Comparison of ENCODE assay signal across 28 cellular contexts in genomic region chr17:57050303-57050702, GRCh38. TPM values are rescaled to one million over a fixed set of nuclear protein-coding genes. Genes with fewer than 3 reads are reported as not detected.
A peak's percentile ranks its signal among the peaks of the same experiment; 100 is the strongest.
DNase-seq lines count a peak whose midpoint lies in the region; ATAC-seq, FAIRE-seq and TF ChIP-seq lines count a peak whose summit lies in the region.
"Had no signal": no experiment of that assay in that cellular context is flagged by ENCODE, and none has a peak within 500 bp of the region (broad histone marks: within the 10 kb centered on the region; RNA-seq: fewer than 3 reads in every experiment).

No MANE protein-coding gene starts in this region.

- H3K27ac ChIP-seq in HepG2 (ENCODE audit: extremely low read length, insufficient read depth, low read length) (no peak overlapping the region), right lobe of liver (no peak overlapping the region), thyroid gland (peak overlapping the region; percentile 8 to 53 (median 46))
- H3K27ac ChIP-seq: body of pancreas, esophagus squamous epithelium, foreskin keratinocyte, tibial nerve had no signal

- H3K27me3 ChIP-seq in HepG2 (ENCODE audit: control insufficient read depth in 1 of 2, insufficient read depth in 2 of 2, low read length in 2 of 2) (peaks cover 4 to 11% of the 10 kb centered on the region in 2 experiments; a peak in 4 of 5 replicates), right lobe of liver (no peaks in the 10 kb centered on the region), thyroid gland (no peaks in the 10 kb centered on the region)
- H3K27me3 ChIP-seq: body of pancreas had no signal

- H3K9me3 ChIP-seq in HepG2 (ENCODE audit: low read length) (no peaks in the 10 kb centered on the region), right lobe of liver (no peaks in the 10 kb centered on the region), thyroid gland (no peaks in the 10 kb centered on the region)
- H3K9me3 ChIP-seq: body of pancreas, esophagus squamous epithelium, mucosa of descending colon, tibial nerve had no signal

- TF ChIP-seq POLR2A in HepG2 (IDR thresholded peaks at IDR 0.05; ENCODE audit: insufficient read depth in 1 of 2, low read depth in 2 of 2, low read length in 2 of 2), result no peak
- no peak for TF ChIP-seq POLR2A in right lobe of liver (IDR thresholded peaks at IDR 0.05)
- no peak for TF ChIP-seq POLR2A in thyroid gland (IDR thresholded peaks at IDR 0.05)
- TF ChIP-seq POLR2A in GM12891 (IDR thresholded peaks at IDR 0.05; ENCODE audit: low read depth, low read length), result no peak

- no peak overlapping the region for H3K4me2 ChIP-seq in HepG2 (ENCODE audit: low read depth, low read length)

- in situ Hi-C loops in HepG2 (cut with HindIII; ENCODE audit: extremely low pct_ligation_motif_present, low pct_unique_long_range_greater_than_20kb), result no loop called here

- no peak for TF ChIP-seq RAD21 in HepG2 (CRISPR knock-in tag; IDR thresholded peaks at IDR 0.05)

- no TSS peak for BruUV-seq in HepG2 (replicated peaks; lab: Mats Ljungman, UMichigan)

- no peak overlapping the region for H3K9ac ChIP-seq in HepG2 (ENCODE audit: insufficient read depth, low read depth, low read length)

- no peak overlapping the region for H2AFZ ChIP-seq in HepG2 (ENCODE audit: low read length)

- no peak for TF ChIP-seq EP300 in HepG2 (IDR thresholded peaks at IDR 0.05; ENCODE audit: low read depth in 2 of 2, low read length in 2 of 2)
- no peak for TF ChIP-seq EP300 in HepG2 (CRISPR knock-in tag; IDR thresholded peaks at IDR 0.05; ENCODE audit: borderline replicate concordance)

- H3K4me1 ChIP-seq in HepG2 (ENCODE audit: insufficient read depth, low read length), result peaks cover 8% of the 10 kb centered on the region
- peaks cover 0 to 11% (median 4%) of the 10 kb centered on the region in 4 donors for H3K4me1 ChIP-seq in right lobe of liver
- peaks cover 6 to 25% of the 10 kb centered on the region in 2 donors for H3K4me1 ChIP-seq in thyroid gland

- no peak for TF ChIP-seq CTCF in HepG2 (CRISPR knock-in tag; IDR thresholded peaks at IDR 0.05)
- TF ChIP-seq CTCF in right lobe of liver (IDR thresholded peaks at IDR 0.05), result no peak
- TF ChIP-seq CTCF in thyroid gland (IDR thresholded peaks at IDR 0.05), result no peak

- H4K20me1 ChIP-seq in HepG2 (ENCODE audit: insufficient read depth, low read length), result no peaks in the 10 kb centered on the region

- FAIRE-seq in HepG2 (lab: Jason Lieb, UNC) (no peak), GM12891 (lab: Jason Lieb, UNC) (no peak)

- POLR2A ChIA-PET in HepG2 (lab: Yijun Ruan, JAX), result no interaction called here

- intact Hi-C loops in HepG2 (cut with micrococcal nuclease; ENCODE audit: unreplicated experiment) (no loop called here), right lobe of liver (cut with DNase I) (no loop called here), thyroid gland (cut with DNase I) (loop anchor here (10.0 kb wide), 1 partner anchor 64 kb away; no protein-coding TSS in a partner anchor), posterior vena cava (cut with DNase I) (no loop called here)

- H3K4me3 ChIP-seq in HepG2 (replicated peaks in 1 of 3; ENCODE audit: insufficient read depth in 1 of 3, low read depth in 2 of 3, low read length in 3 of 3) (no peak overlapping the region), right lobe of liver (no peak overlapping the region), thyroid gland (replicated peaks in 1 of 3) (no peak overlapping the region)
- H3K4me3 ChIP-seq: body of pancreas, esophagus squamous epithelium, mucosa of descending colon, tibial nerve had no signal

- H3K36me3 ChIP-seq in HepG2 (replicated peaks in 1 of 2; ENCODE audit: control insufficient read depth in 1 of 2, insufficient read depth in 2 of 2, low read length in 2 of 2), result no peaks in the 10 kb centered on the region
- H3K36me3 ChIP-seq in right lobe of liver, result no peaks in the 10 kb centered on the region
- H3K36me3 ChIP-seq in thyroid gland, result no peaks in the 10 kb centered on the region
- H3K36me3 ChIP-seq: esophagus squamous epithelium, tibial nerve had no signal

- no peaks in the 10 kb centered on the region for H3K79me2 ChIP-seq in HepG2 (ENCODE audit: insufficient read depth, low read length)

- CTCF ChIA-PET in HepG2 (lab: Yijun Ruan, JAX; ENCODE audit: low intra/inter-chr PET ratio, low total read pairs), result no interaction called here

- DNase-seq in HepG2 (ENCODE audit: low spot score) (no peak), right lobe of liver (no peak), OCI-M1 (lab: John Stamatoyannopoulos, UW) (peak; percentile 20), myocyte (ENCODE audit: low read depth) (peak; percentile 97), thyroid gland (no peak), posterior vena cava (ENCODE audit: low spot score) (no peak), GM12891 (ENCODE audit: insufficient read length, low spot score) (no peak), SIG-M5 (lab: John Stamatoyannopoulos, UW) (no peak)
- DNase-seq: activated CD4-positive, alpha-beta T cell treated with anti-CD3 and anti-CD28 coated beads for 36 hours; activated CD8-positive, alpha-beta T cell treated with anti-CD3 and anti-CD28 coated beads for 36 hours; activated naive CD4-positive, alpha-beta T cell treated with anti-CD3 and anti-CD28 coated beads, Interleukin-2, amount 50 U/mL, for 16 hours; body of pancreas; CD4-positive, alpha-beta T cell; cerebellar nuclear complex; dermis blood vessel endothelial cell; esophagus squamous epithelium; foreskin keratinocyte; KBM-7; kidney glomerular epithelial cell; mucosa of descending colon; NCI-H1092 treated with DMSO at 0.1 percent for 48 hours; NCI-H187; NCI-H2171; NCI-H510A; stimulated activated CD4-positive, alpha-beta T cell treated with anti-CD3 and anti-CD28 coated beads, Interleukin-4, amount 100 ng/mL, for 4 hours; SW 1271 had no signal

- 9% methylated on average over 5 of the region's 5 CpGs for WGBS in HepG2 (ENCODE audit: low lambda C conversion rate)
- 63% methylated on average over 2 of the region's 5 CpGs for WGBS in right lobe of liver (ENCODE audit: insufficient coverage, low coverage, low lambda C conversion rate, missing lambda C conversion rate)
- 76 to 83% methylated on average over 5 of the region's 5 CpGs for WGBS in thyroid gland, 2 donors

- ATAC-seq in HepG2 (peak; percentile 76), right lobe of liver (no peak)
- ATAC-seq: activated CD4-positive, alpha-beta T cell treated with anti-CD3 and anti-CD28 coated beads for 36 hours; activated CD8-positive, alpha-beta T cell treated with anti-CD3 and anti-CD28 coated beads for 36 hours; activated T-helper 17 cell treated with anti-CD3 and anti-CD28 coated beads, Interleukin-2, amount 50 U/mL, for 72 hours; body of pancreas; foreskin keratinocyte; mucosa of descending colon had no signal

TF ChIP-seq in HepG2, 621 proteins besides CTCF, POLR2A, EP300 and RAD21 (continues in another document):
- TF ChIP-seq ZSCAN12 (CRISPR knock-in tag; IDR thresholded peaks at IDR 0.05), result no peak

TF ChIP-seq in GM12891, 5 proteins besides CTCF, POLR2A, EP300 and RAD21:
- TF ChIP-seq POU2F2 (IDR thresholded peaks at IDR 0.05; ENCODE audit: low read depth, low read length) (no peak), PAX5 (IDR thresholded peaks at IDR 0.05; ENCODE audit: insufficient read depth, low read length, severe bottlenecking) (no peak), POLR2AphosphoS5 (IDR thresholded peaks at IDR 0.05; ENCODE audit: low read depth, low read length) (no peak), TAF1 (IDR thresholded peaks at IDR 0.05; ENCODE audit: low read depth, low read length) (no peak), SPI1 (IDR thresholded peaks at IDR 0.05; ENCODE audit: low read depth, low read length) (no peak)

RNA-seq across cellular contexts. Expression of gene AKAP1, which starts 34.7 kb away (rescaled TPM):
- total RNA-seq in HepG2 (2016; rRNA removed; fragmentation: Illumina TruSeq; extraction: Trizol), result 46.4 and 101 TPM in 2 replicates
- 18.6 and 20.2 TPM in 2 replicates for total RNA-seq in HepG2 (2016; cell fraction: cytosol; rRNA removed; fragmentation: Illumina TruSeq; extraction: Trizol; ENCODE audit: low read depth)
- 43.3 and 95.2 TPM in 2 replicates for total RNA-seq in HepG2 (2016; cell fraction: insoluble cytoplasmic fraction; rRNA removed; fragmentation: Illumina TruSeq; extraction: Trizol)
- total RNA-seq in HepG2 (2016; cell fraction: membrane; rRNA removed; fragmentation: Illumina TruSeq; extraction: Trizol), result 44.9 and 47.5 TPM in 2 replicates
- total RNA-seq in HepG2 (2016; cell fraction: nucleus; rRNA removed; fragmentation: Illumina TruSeq; extraction: Trizol), result 119 and 142 TPM in 2 replicates
- 131 and 136 TPM in 2 replicates for polyA plus RNA-seq in HepG2 (2011; rRNA removed)
- polyA plus RNA-seq in HepG2 (2011; cell fraction: cytosol; rRNA removed), result 93.5 and 109 TPM in 2 replicates
- 234 and 300 TPM in 2 replicates for polyA plus RNA-seq in HepG2 (2011; cell fraction: nucleus; rRNA removed)
- 66.3 and 68.8 TPM in 2 replicates for polyA plus RNA-seq in HepG2 (2012)
- polyA plus RNA-seq in HepG2 (2016; cell fraction: cytosol; fragmentation: Illumina TruSeq; extraction: Trizol; ENCODE audit: low read depth), result 8.4 and 10.9 TPM in 2 replicates
- 34.0 and 34.5 TPM in 2 replicates for polyA plus RNA-seq in HepG2 (2016; cell fraction: insoluble cytoplasmic fraction; fragmentation: Illumina TruSeq; extraction: Trizol; ENCODE audit: low read depth)
- 17.7 and 18.8 TPM in 2 replicates for polyA plus RNA-seq in HepG2 (2016; cell fraction: membrane; fragmentation: Illumina TruSeq; extraction: Trizol; ENCODE audit: low read depth)
- 141 and 146 TPM in 2 replicates for polyA plus RNA-seq in HepG2 (2016; cell fraction: nucleus; fragmentation: Illumina TruSeq; extraction: Trizol; ENCODE audit: insufficient read depth, low read depth)
- polyA minus RNA-seq in HepG2 (2011; rRNA and poly(A)+ RNA removed; ENCODE audit: low replicate concordance), result 127 and 335 TPM in 2 replicates
- 101 and 127 TPM in 2 replicates for polyA minus RNA-seq in HepG2 (2011; cell fraction: cytosol; rRNA and poly(A)+ RNA removed)
- polyA minus RNA-seq in HepG2 (2011; cell fraction: nucleus; rRNA and poly(A)+ RNA removed), result 78.2 and 99.9 TPM in 2 replicates
- total RNA-seq in right lobe of liver, result 10 to 100 TPM; 31.2 to 58.5 (median 43.1) TPM
- total RNA-seq in myocyte, result 47.4 and 49.2 TPM in 2 replicates
- polyA plus RNA-seq in myocyte (2012), result 24.1 TPM
- 100 to 1,000 TPM in 1 of 4 donors, 10 to 100 TPM in 3; 91.6 to 105 (median 95.5) TPM for total RNA-seq in thyroid gland
- 10 to 100 TPM; 57.1 to 57.8 TPM for total RNA-seq in posterior vena cava
- 10.7 TPM for polyA plus RNA-seq in GM12891 (2012; ENCODE audit: low read depth, missing spikeins)

Comparison
In these comparisons a context has a peak if more than half of its experiments do, and no peak if none do; other contexts are left out.
1. DNase-seq: peak in OCI-M1 (single experiment) and myocyte (single experiment); none in HepG2 (single experiment), right lobe of liver (0 of 3), thyroid gland (0 of 2), posterior vena cava (single experiment), GM12891 (single experiment) and SIG-M5 (single experiment).
2. H3K27ac ChIP-seq: peak in thyroid gland (3 of 3); none in HepG2 (single experiment) and right lobe of liver (0 of 3).